ENCODE assay signal across 17 cellular contexts in genomic region chr5:133106761-133107572, GRCh38. TPM values are rescaled to one million over a fixed set of nuclear protein-coding genes. Genes with fewer than 3 reads are reported as not detected.
DNase-seq lines count a peak whose midpoint lies in the region; ATAC-seq and TF ChIP-seq lines count a peak whose summit lies in the region.
"Had no signal": no experiment of that assay in that cellular context is flagged by ENCODE, and none has a peak within 500 bp of the region (broad histone marks: within the 10 kb centered on the region; RNA-seq: fewer than 3 reads in every experiment).

No MANE protein-coding gene starts in this region.

- no peaks in the 10 kb centered on the region for H3K9me2 ChIP-seq in HCT116 (ENCODE audit: insufficient read depth)

- peak; percentile 20; the same call in 1 of the 2 replicates for ATAC-seq in HCT116
- ATAC-seq in naive thymus-derived CD8-positive, alpha-beta T cell = peak in 1 of 2 donors; percentile 62
- no peak for ATAC-seq in HG02852 (IDR thresholded peaks at IDR 0.05; ENCODE audit: unreplicated experiment)
- ATAC-seq: foreskin keratinocyte, pancreas had no signal

- H3K4me3 ChIP-seq in HCT116 (replicated peaks in 1 of 2; ENCODE audit: low read depth in 1 of 2, low read length in 2 of 2) = no peak overlapping the region
- H3K4me3 ChIP-seq: pancreas, upper lobe of left lung had no signal

- H3K9me3 ChIP-seq in HCT116 (ENCODE audit: control insufficient read depth in 1 of 2, insufficient read depth in 1 of 2, low read depth in 1 of 2, low read length in 2 of 2) = no peaks in the 10 kb centered on the region
- H3K9me3 ChIP-seq: pancreas, upper lobe of left lung had no signal

- BruUV-seq in HCT116 (replicated peaks; lab: Mats Ljungman, UMichigan) = no TSS peak

- no peak for TF ChIP-seq POLR2A in HCT116 (IDR thresholded peaks at IDR 0.05; ENCODE audit: borderline replicate concordance, extremely low read depth, insufficient read depth, insufficient read length)

- H3K27ac ChIP-seq in HCT116 (ENCODE audit: low read depth, low read length) = no peak overlapping the region
- H3K27ac ChIP-seq: foreskin keratinocyte, pancreas had no signal

- TF ChIP-seq CTCF in HCT116 (IDR thresholded peaks at IDR 0.05 in 2 of 3, conservative IDR thresholded peaks at IDR 0.05 in 1 of 3; ENCODE audit: borderline replicate concordance in 1 of 3, insufficient read depth in 1 of 3, low read depth in 2 of 3, low read length in 2 of 3) = no peak

- no peak overlapping the region for H3K4me2 ChIP-seq in HCT116 (ENCODE audit: low read length)

- H3K36me3 Mint-ChIP-seq in naive thymus-derived CD8-positive, alpha-beta T cell = peaks cover 0 to 44% (median 13%) of the 10 kb centered on the region in 3 donors
- H3K36me3 Mint-ChIP-seq in activated CD4-positive, alpha-beta memory T cell treated with anti-CD3 and anti-CD28 coated beads for 36 hours = peaks cover 32% of the 10 kb centered on the region

- H2AFZ ChIP-seq in HCT116 (ENCODE audit: low read depth, low read length, poor library complexity, severe bottlenecking) = no peak overlapping the region

- no peak for TF ChIP-seq RAD21 in HCT116 (IDR thresholded peaks at IDR 0.05; ENCODE audit: low read depth)

- DNase-seq in NCI-H82 (lab: John Stamatoyannopoulos, UW) = peak; percentile 10
- no peak for DNase-seq in NCI-H82 treated with DMSO at 0.1 percent for 48 hours (lab: John Stamatoyannopoulos, UW; ENCODE audit: unreplicated experiment)
- DNase-seq in HCT116 (ENCODE audit: low read depth, low spot score) = no peak
- DNase-seq in activated CD8-positive, alpha-beta memory T cell treated with anti-CD3 and anti-CD28 coated beads, Interleukin-2, amount 50 U/mL, for 48 hours = peak; percentile 44
- DNase-seq in naive thymus-derived CD8-positive, alpha-beta T cell = peak in 2 of 10 donors; percentile 9 to 18
- DNase-seq in activated CD4-positive, alpha-beta memory T cell treated with anti-CD3 and anti-CD28 coated beads for 36 hours = no peak
- no peak for DNase-seq in effector CD4-positive, alpha-beta T cell
- DNase-seq: effector CD8-positive, alpha-beta T cell; foreskin keratinocyte; GOT3; immature natural killer cell; NCI-H1105; NCI-H524; pancreas; Right ventricle myocardium superior had no signal

- peaks cover 31 to 35% of the 10 kb centered on the region in 2 experiments for H3K36me3 ChIP-seq in HCT116 (ENCODE audit: control insufficient read depth in 1 of 2, insufficient read depth in 2 of 2, low read length in 2 of 2)

- peaks cover 0 to 8% (median 0%) of the 10 kb centered on the region in 9 donors for H3K9me3 Mint-ChIP-seq in naive thymus-derived CD8-positive, alpha-beta T cell
- H3K9me3 Mint-ChIP-seq in activated CD4-positive, alpha-beta memory T cell treated with anti-CD3 and anti-CD28 coated beads for 36 hours = no peaks in the 10 kb centered on the region
- H3K9me3 Mint-ChIP-seq: immature natural killer cell had no signal

- intact Hi-C loops in HCT116 (cut with micrococcal nuclease) = no loop called here
- intact Hi-C loops in activated CD4-positive, alpha-beta memory T cell treated with anti-CD3 and anti-CD28 coated beads for 36 hours (cut with micrococcal nuclease) = no loop called here

- H3K27ac Mint-ChIP-seq in naive thymus-derived CD8-positive, alpha-beta T cell = peak overlapping the region; percentile 27 to 87 (median 68)
- H3K27ac Mint-ChIP-seq in activated CD4-positive, alpha-beta memory T cell treated with anti-CD3 and anti-CD28 coated beads for 36 hours = no peak overlapping the region

- POLR2A ChIA-PET in HCT116 (lab: Charles Lee) = no interaction called here
- POLR2A ChIA-PET in naive thymus-derived CD8-positive, alpha-beta T cell (lab: Charles Lee) = no interaction called here
- POLR2A ChIA-PET in activated CD4-positive, alpha-beta memory T cell treated with anti-CD3 and anti-CD28 coated beads for 36 hours (lab: Charles Lee) = no interaction called here

- CTCF ChIA-PET in HCT116 (lab: Charles Lee) = interaction anchor here (0.6 to 1.2 kb wide), 2 partner anchors 141 to 152 kb away, joined by 3 to 4 read pairs; no protein-coding TSS in a partner anchor
- CTCF ChIA-PET in activated CD4-positive, alpha-beta memory T cell treated with anti-CD3 and anti-CD28 coated beads for 36 hours (lab: Charles Lee) = interaction anchor here (1.5 kb wide), 1 partner anchor 317 kb away, joined by 5 read pairs; no protein-coding TSS in a partner anchor

- peak overlapping the region in 4 of 10 donors; percentile 1 to 49 (median 8) for H3K4me3 Mint-ChIP-seq in naive thymus-derived CD8-positive, alpha-beta T cell
- no peak overlapping the region for H3K4me3 Mint-ChIP-seq in activated CD4-positive, alpha-beta memory T cell treated with anti-CD3 and anti-CD28 coated beads for 36 hours
- H3K4me3 Mint-ChIP-seq: immature natural killer cell had no signal

- H3K27me3 Mint-ChIP-seq in naive thymus-derived CD8-positive, alpha-beta T cell = no peaks in the 10 kb centered on the region
- no peaks in the 10 kb centered on the region for H3K27me3 Mint-ChIP-seq in activated CD4-positive, alpha-beta memory T cell treated with anti-CD3 and anti-CD28 coated beads for 36 hours

- no peaks in the 10 kb centered on the region; the same call in 1 of the 2 replicates for H4K20me1 ChIP-seq in HCT116 (ENCODE audit: insufficient read depth)

- H3K4me1 Mint-ChIP-seq in naive thymus-derived CD8-positive, alpha-beta T cell = peaks cover 22 to 62% (median 33%) of the 10 kb centered on the region in 4 donors
- H3K4me1 Mint-ChIP-seq in activated CD4-positive, alpha-beta memory T cell treated with anti-CD3 and anti-CD28 coated beads for 36 hours (ENCODE audit: low read depth) = peaks cover 28% of the 10 kb centered on the region

- no peak overlapping the region for H3K9ac ChIP-seq in HCT116 (ENCODE audit: low read length)

- H3K79me2 ChIP-seq in HCT116 (ENCODE audit: insufficient read depth, low read length) = no peaks in the 10 kb centered on the region

- RAD21 ChIA-PET in HCT116 (lab: Charles Lee; ENCODE audit: low non-redundant PET in 1 of 2, low total read pairs in 2 of 2, uncharacterized antibody in 2 of 2, unreplicated experiment in 2 of 2) = no interaction called here

- H3K4me1 ChIP-seq in HCT116 (ENCODE audit: control insufficient read depth in 1 of 2, insufficient read depth in 2 of 2, low read length in 2 of 2) = peaks cover 0 to 6% of the 10 kb centered on the region in 2 experiments; a peak in 1 of 4 replicates
- H3K4me1 ChIP-seq: foreskin keratinocyte, pancreas had no signal

- no peaks in the 10 kb centered on the region for H3K27me3 ChIP-seq in HCT116 (ENCODE audit: insufficient read depth, low read length)
- H3K27me3 ChIP-seq: foreskin keratinocyte, pancreas, upper lobe of left lung had no signal

TF ChIP-seq in HCT116, 20 proteins besides CTCF, POLR2A, EP300 and RAD21:
- TF ChIP-seq POLR2AphosphoS5 (IDR thresholded peaks at IDR 0.05; ENCODE audit: low read depth, low read length) = peak; percentile 26
- TF ChIP-seq FOSL1 (IDR thresholded peaks at IDR 0.05; ENCODE audit: low read depth) = no peak

RNA-seq across cellular contexts. Expression of gene HSPA4, which starts 55.2 kb away (rescaled TPM):
- 212 TPM for total RNA-seq in HCT116 (2021; ENCODE audit: unreplicated experiment)
- 46.8 and 63.6 TPM in 2 replicates for polyA plus RNA-seq in HCT116 (2012)
- total RNA-seq in naive thymus-derived CD8-positive, alpha-beta T cell = 10 to 100 TPM; 64.0 to 73.3 TPM
- polyA plus RNA-seq in naive thymus-derived CD8-positive, alpha-beta T cell = 10 to 100 TPM; 32.8 to 40.4 (median 37.7) TPM
- total RNA-seq in activated CD4-positive, alpha-beta memory T cell treated with anti-CD3 and anti-CD28 coated beads for 36 hours = 100 to 1,000 TPM; 221 to 236 TPM

Comparison
In these comparisons a context has a peak if more than half of its experiments do, and no peak if none do; other contexts are left out.
1. DNase-seq: peak in NCI-H82 (single experiment) and activated CD8-positive, alpha-beta memory T cell treated with anti-CD3 and anti-CD28 coated beads, Interleukin-2, amount 50 U/mL, for 48 hours (single experiment); none in NCI-H82 treated with DMSO at 0.1 percent for 48 hours (single experiment), HCT116 (single experiment), activated CD4-positive, alpha-beta memory T cell treated with anti-CD3 and anti-CD28 coated beads for 36 hours (single experiment) and effector CD4-positive, alpha-beta T cell (single experiment).